ENCODE assay signal across 20 cellular contexts in the genomic region with DNA sequence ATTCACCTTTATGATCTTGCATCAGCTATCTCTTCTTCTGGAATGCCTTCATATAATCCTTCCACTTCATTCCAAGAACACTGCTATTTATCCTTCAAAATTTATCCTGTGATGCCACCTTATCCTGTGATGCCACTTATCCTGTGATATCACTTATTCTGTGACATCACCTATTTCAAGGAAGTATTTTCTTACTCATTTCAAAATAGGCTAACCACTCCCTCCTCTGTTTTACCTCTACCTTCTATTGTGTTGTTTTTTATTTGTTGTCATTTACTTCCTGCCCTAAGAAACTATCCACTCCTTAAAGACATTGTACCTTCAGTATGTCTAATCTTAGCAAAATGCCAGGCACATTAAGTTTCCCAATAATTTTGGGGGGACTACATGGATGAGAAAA. TPM values are rescaled to one million over a fixed set of nuclear protein-coding genes. Genes with fewer than 3 reads are reported as not detected.
A peak's percentile ranks its signal among the peaks of the same experiment; 100 is the strongest.
DNase-seq lines count a peak whose midpoint lies in the region; ATAC-seq and TF ChIP-seq lines count a peak whose summit lies in the region.
"Had no signal": no experiment of that assay in that cellular context is flagged by ENCODE, and none has a peak within 500 bp of the region (broad histone marks: within the 10 kb centered on the region; RNA-seq: fewer than 3 reads in every experiment).

No MANE protein-coding gene starts in this region.

- peak overlapping the region; percentile 29 to 58 for H3K4me3 Mint-ChIP-seq in activated T-cell treated with anti-CD3 and anti-CD28 coated beads, Interleukin-2, amount 50 U/mL, for 72 hours
- H3K4me3 Mint-ChIP-seq in T-helper 17 cell = no peak overlapping the region
- no peak overlapping the region for H3K4me3 Mint-ChIP-seq in activated naive CD8-positive, alpha-beta T cell treated with anti-CD3 and anti-CD28 coated beads for 36 hours
- no peak overlapping the region for H3K4me3 Mint-ChIP-seq in stimulated activated effector memory CD8-positive, alpha-beta T cell treated with anti-CD3 and anti-CD28 coated beads, Interleukin-12 subunit alpha, Interleukin-12 subunit beta, amount 100 ng/mL, for 72 hours
- H3K4me3 Mint-ChIP-seq: CD14-positive monocyte, GM23338 had no signal

- no peaks in the 10 kb centered on the region for H3K27me3 Mint-ChIP-seq in activated T-cell treated with anti-CD3 and anti-CD28 coated beads, Interleukin-2, amount 50 U/mL, for 72 hours (ENCODE audit: low read depth)
- H3K27me3 Mint-ChIP-seq in T-helper 17 cell = no peaks in the 10 kb centered on the region
- H3K27me3 Mint-ChIP-seq in activated naive CD8-positive, alpha-beta T cell treated with anti-CD3 and anti-CD28 coated beads for 36 hours = no peaks in the 10 kb centered on the region

- intact Hi-C loops in upper lobe of right lung (cut with DNase I) = no loop called here

- H3K9me3 ChIP-seq in T-helper 17 cell (ENCODE audit: control insufficient read depth, low read length, poor library complexity, severe bottlenecking) (no peaks in the 10 kb centered on the region), upper lobe of right lung (no peaks in the 10 kb centered on the region)
- H3K9me3 ChIP-seq: A549 had no signal

- ATAC-seq in activated T-cell treated with anti-CD3 and anti-CD28 coated beads, Interleukin-2, amount 50 U/mL, for 72 hours (replicated peaks in 1 of 2) = peak; percentile 34 to 65
- ATAC-seq in T-helper 17 cell (no peak), upper lobe of right lung (no peak)
- peak; percentile 67 for ATAC-seq in stimulated activated effector memory CD8-positive, alpha-beta T cell treated with anti-CD3 and anti-CD28 coated beads, Interleukin-12 subunit alpha, Interleukin-12 subunit beta, amount 100 ng/mL, for 72 hours
- ATAC-seq: A549, GM23338 had no signal

- no peaks in the 10 kb centered on the region for H3K4me1 ChIP-seq in upper lobe of right lung
- H3K4me1 ChIP-seq: A549 had no signal

- H3K4me3 ChIP-seq in upper lobe of right lung = no peak overlapping the region
- H3K4me3 ChIP-seq: A549, GM23338 had no signal

- peaks cover 3 to 4% of the 10 kb centered on the region in 2 donors for H3K9me3 Mint-ChIP-seq in activated T-cell treated with anti-CD3 and anti-CD28 coated beads, Interleukin-2, amount 50 U/mL, for 72 hours
- peaks cover 8% of the 10 kb centered on the region for H3K9me3 Mint-ChIP-seq in activated naive CD8-positive, alpha-beta T cell treated with anti-CD3 and anti-CD28 coated beads for 36 hours
- H3K9me3 Mint-ChIP-seq in stimulated activated effector memory CD8-positive, alpha-beta T cell treated with anti-CD3 and anti-CD28 coated beads, Interleukin-12 subunit alpha, Interleukin-12 subunit beta, amount 100 ng/mL, for 72 hours = peaks cover 2% of the 10 kb centered on the region
- H3K9me3 Mint-ChIP-seq: GM23338 had no signal

- no peak for TF ChIP-seq CTCF in upper lobe of right lung (IDR thresholded peaks at IDR 0.05)

- no peak overlapping the region for H3K27ac ChIP-seq in upper lobe of right lung
- H3K27ac ChIP-seq: A549, RWPE1 had no signal

- no peak for DNase-seq in activated T-cell treated with anti-CD3 and anti-CD28 coated beads, Interleukin-2, amount 50 U/mL, for 72 hours
- DNase-seq in activated T-cell treated with anti-CD3 and anti-CD28 coated beads, Interleukin-2, amount 50 U/mL, for 1 hour = no peak
- DNase-seq in T-helper 17 cell (no peak), upper lobe of right lung (no peak), HuH-7 (ENCODE audit: low spot score) (no peak), NCI-H2227 (lab: John Stamatoyannopoulos, UW; ENCODE audit: unreplicated experiment) (no peak)
- no peak for DNase-seq in activated naive CD8-positive, alpha-beta T cell treated with anti-CD3 and anti-CD28 coated beads for 36 hours
- DNase-seq in stimulated activated effector memory CD8-positive, alpha-beta T cell treated with anti-CD3 and anti-CD28 coated beads, Interleukin-12 subunit alpha, Interleukin-12 subunit beta, amount 100 ng/mL, for 72 hours (ENCODE audit: low spot score in 2 of 2) = no peak
- DNase-seq: DND-41; GDM1; NCI-H146; NCI-H2107; NCI-H345; NCI-H69; NK-92 treated with Interleukin-12 subunit alpha and Interleukin-12 subunit beta, amount 100 ng/mL, for 24 hours had no signal

- H3K4me1 Mint-ChIP-seq in activated T-cell treated with anti-CD3 and anti-CD28 coated beads, Interleukin-2, amount 50 U/mL, for 72 hours (ENCODE audit: low read depth) = peaks cover 74% of the 10 kb centered on the region
- peaks cover 49% of the 10 kb centered on the region for H3K4me1 Mint-ChIP-seq in T-helper 17 cell
- peaks cover 46% of the 10 kb centered on the region for H3K4me1 Mint-ChIP-seq in activated naive CD8-positive, alpha-beta T cell treated with anti-CD3 and anti-CD28 coated beads for 36 hours
- peaks cover 58% of the 10 kb centered on the region for H3K4me1 Mint-ChIP-seq in stimulated activated effector memory CD8-positive, alpha-beta T cell treated with anti-CD3 and anti-CD28 coated beads, Interleukin-12 subunit alpha, Interleukin-12 subunit beta, amount 100 ng/mL, for 72 hours
- H3K4me1 Mint-ChIP-seq: CD14-positive monocyte, GM23338 had no signal

- H3K36me3 ChIP-seq in upper lobe of right lung = no peaks in the 10 kb centered on the region

- peak overlapping the region; percentile 91 for H3K27ac Mint-ChIP-seq in activated T-cell treated with anti-CD3 and anti-CD28 coated beads, Interleukin-2, amount 50 U/mL, for 72 hours
- H3K27ac Mint-ChIP-seq in T-helper 17 cell = peak overlapping the region; percentile 75
- peak overlapping the region; percentile 14 for H3K27ac Mint-ChIP-seq in activated naive CD8-positive, alpha-beta T cell treated with anti-CD3 and anti-CD28 coated beads for 36 hours
- H3K27ac Mint-ChIP-seq in stimulated activated effector memory CD8-positive, alpha-beta T cell treated with anti-CD3 and anti-CD28 coated beads, Interleukin-12 subunit alpha, Interleukin-12 subunit beta, amount 100 ng/mL, for 72 hours = peak overlapping the region; percentile 35
- H3K27ac Mint-ChIP-seq: CD14-positive monocyte, GM23338 had no signal

- no peaks in the 10 kb centered on the region for H3K27me3 ChIP-seq in upper lobe of right lung

- peaks cover 18 to 41% of the 10 kb centered on the region in 2 donors for H3K36me3 Mint-ChIP-seq in activated T-cell treated with anti-CD3 and anti-CD28 coated beads, Interleukin-2, amount 50 U/mL, for 72 hours (ENCODE audit: insufficient read depth in 2 of 2)
- peaks cover 2% of the 10 kb centered on the region for H3K36me3 Mint-ChIP-seq in T-helper 17 cell (ENCODE audit: low read depth)
- H3K36me3 Mint-ChIP-seq in activated naive CD8-positive, alpha-beta T cell treated with anti-CD3 and anti-CD28 coated beads for 36 hours = peaks cover 64% of the 10 kb centered on the region
- peaks cover 98% of the 10 kb centered on the region for H3K36me3 Mint-ChIP-seq in stimulated activated effector memory CD8-positive, alpha-beta T cell treated with anti-CD3 and anti-CD28 coated beads, Interleukin-12 subunit alpha, Interleukin-12 subunit beta, amount 100 ng/mL, for 72 hours
- H3K36me3 Mint-ChIP-seq: CD14-positive monocyte had no signal

RNA-seq across cellular contexts. Expression of gene CD226, which starts 38.8 kb away (rescaled TPM):
- 10 to 100 TPM; 73.7 to 81.8 TPM for total RNA-seq in activated T-cell treated with anti-CD3 and anti-CD28 coated beads, Interleukin-2, amount 50 U/mL, for 72 hours
- 100 to 1,000 TPM; 106 to 128 TPM for total RNA-seq in T-helper 17 cell
- total RNA-seq in activated naive CD8-positive, alpha-beta T cell treated with anti-CD3 and anti-CD28 coated beads for 36 hours = 10 to 100 TPM; 57.2 to 57.7 TPM
- 5.8 TPM for total RNA-seq in upper lobe of right lung
- total RNA-seq: GM23338, HT-29 had no signal

Comparison
In these comparisons a context has a peak if more than half of its experiments do, and no peak if none do; other contexts are left out.
1. ATAC-seq: peak in activated T-cell treated with anti-CD3 and anti-CD28 coated beads, Interleukin-2, amount 50 U/mL, for 72 hours (2 of 2) and stimulated activated effector memory CD8-positive, alpha-beta T cell treated with anti-CD3 and anti-CD28 coated beads, Interleukin-12 subunit alpha, Interleukin-12 subunit beta, amount 100 ng/mL, for 72 hours (single experiment); none in T-helper 17 cell (single experiment) and upper lobe of right lung (single experiment).
2. H3K27ac Mint-ChIP-seq: peak in every context shown above with its lines; median percentile 91 in activated T-cell treated with anti-CD3 and anti-CD28 coated beads, Interleukin-2, amount 50 U/mL, for 72 hours; 75 in T-helper 17 cell; 35 in stimulated activated effector memory CD8-positive, alpha-beta T cell treated with anti-CD3 and anti-CD28 coated beads, Interleukin-12 subunit alpha, Interleukin-12 subunit beta, amount 100 ng/mL, for 72 hours; 14 in activated naive CD8-positive, alpha-beta T cell treated with anti-CD3 and anti-CD28 coated beads for 36 hours.
3. H3K4me3 Mint-ChIP-seq: peak in activated T-cell treated with anti-CD3 and anti-CD28 coated beads, Interleukin-2, amount 50 U/mL, for 72 hours (2 of 2); none in T-helper 17 cell (single experiment), activated naive CD8-positive, alpha-beta T cell treated with anti-CD3 and anti-CD28 coated beads for 36 hours (single experiment) and stimulated activated effector memory CD8-positive, alpha-beta T cell treated with anti-CD3 and anti-CD28 coated beads, Interleukin-12 subunit alpha, Interleukin-12 subunit beta, amount 100 ng/mL, for 72 hours (single experiment).